15 cellular contexts compared by ENCODE assay signal in the genomic region with DNA sequence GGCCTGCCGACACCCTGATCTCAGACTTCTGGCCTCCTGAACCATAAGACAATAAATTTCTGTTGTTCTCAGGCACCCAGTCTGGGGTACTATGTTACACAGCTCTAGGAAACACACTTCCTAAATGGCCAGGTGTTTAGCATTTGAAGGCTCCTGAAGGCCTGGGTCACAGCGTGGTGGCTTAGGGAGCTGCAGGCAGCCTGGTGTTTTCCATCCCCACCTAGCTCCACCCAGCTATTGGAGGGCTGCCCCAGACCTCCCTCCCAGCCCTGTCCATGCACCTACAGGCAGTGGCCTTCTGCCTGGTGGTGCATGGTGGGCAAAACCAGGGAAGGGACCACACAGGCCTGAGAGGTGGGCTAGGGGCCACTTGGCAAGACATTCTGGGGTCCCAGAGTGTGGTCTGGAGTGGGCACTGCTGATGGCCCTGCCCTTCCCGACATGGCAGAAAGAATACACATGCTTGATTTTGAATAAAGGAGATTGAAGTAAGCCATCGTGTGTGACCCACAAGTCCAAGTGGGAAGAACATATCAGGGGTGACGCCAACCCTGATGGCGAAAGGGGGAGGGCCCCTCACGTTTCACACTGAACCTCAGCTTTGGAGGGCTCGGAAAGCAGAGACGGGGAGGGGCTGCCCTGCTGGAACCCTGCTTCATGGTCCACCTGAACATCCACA. TPM values are rescaled to one million over a fixed set of nuclear protein-coding genes. Genes with fewer than 3 reads are reported as not detected.
A peak's percentile ranks its signal among the peaks of the same experiment; 100 is the strongest.
DNase-seq lines count a peak whose midpoint lies in the region; ATAC-seq and TF ChIP-seq lines count a peak whose summit lies in the region.
"Had no signal": no experiment of that assay in that cellular context is flagged by ENCODE, and none has a peak within 500 bp of the region (broad histone marks: within the 10 kb centered on the region; RNA-seq: fewer than 3 reads in every experiment).

No MANE protein-coding gene starts in this region.

- H3K9me3 Mint-ChIP-seq in endodermal cell: no peaks in the 10 kb centered on the region

- TF ChIP-seq CTCF in endodermal cell (conservative IDR thresholded peaks at IDR 0.05) (peak; percentile 16), tibial artery (IDR thresholded peaks at IDR 0.05) (no peak), GM13976 (IDR thresholded peaks at IDR 0.05; ENCODE audit: borderline replicate concordance, control extremely low read depth, extremely low read depth, insufficient read depth, missing control alignments) (no peak)

- H3K27ac Mint-ChIP-seq in endodermal cell: peak overlapping the region; percentile 75

- H3K9ac ChIP-seq in endodermal cell (ENCODE audit: extremely low read depth, low read length, poor library complexity, severe bottlenecking): no peak overlapping the region

- H3K36me3 ChIP-seq in endodermal cell (ENCODE audit: control insufficient read depth, insufficient read depth, low read length) (no peaks in the 10 kb centered on the region), tibial artery (no peaks in the 10 kb centered on the region)

- in situ Hi-C loops in GM13976 (cut with MboI; ENCODE audit: low sequenced_read_pairs, unreplicated experiment): no loop called here

- H3K4me1 ChIP-seq in endodermal cell (ENCODE audit: control insufficient read depth, insufficient read depth, low read length): peaks cover 5% of the 10 kb centered on the region
- H3K4me1 ChIP-seq in tibial artery: peaks cover 8 to 64% (median 56%) of the 10 kb centered on the region in 4 donors

- WGBS in endodermal cell (ENCODE audit: insufficient coverage in 1 of 2, insufficient read length in 1 of 2), 2 experiments: 87 to 97% methylated on average over 8 to 9 of the region's 9 CpGs

- intact Hi-C loops in left ventricle myocardium superior (cut with micrococcal nuclease): no loop called here
- intact Hi-C loops in Right ventricle myocardium inferior (cut with DNase I): no loop called here
- intact Hi-C loops in tibial artery (cut with DNase I; ENCODE audit: low total_unique reads): loop anchor here (5.0 kb wide), 1 partner anchor 40 kb away; the partner anchor contains the start of gene CARD19

- H3K36me3 Mint-ChIP-seq in endodermal cell (ENCODE audit: low read depth): no peaks in the 10 kb centered on the region

- DNase-seq in left ventricle myocardium superior (peak; percentile 25), Right ventricle myocardium inferior (ENCODE audit: missing footprints) (no peak), NCI-H69 (lab: John Stamatoyannopoulos, UW) (peak; percentile 22), endodermal cell (peak; percentile 80), tibial artery (no peak), GM13976 (ENCODE audit: low spot score) (no peak), 8988T (no peak), AG08395 (ENCODE audit: low spot score) (no peak)
- DNase-seq: caudate nucleus, foreskin melanocyte, mesendoderm, SHP77 treated with DMSO at 0.1 percent for 48 hours, substantia nigra had no signal

- H3K9me3 ChIP-seq in endodermal cell (ENCODE audit: control insufficient read depth, low read length): no peaks in the 10 kb centered on the region
- H3K9me3 ChIP-seq in tibial artery: no peaks in the 10 kb centered on the region

- no peak overlapping the region for H3K27ac ChIP-seq in endodermal cell (ENCODE audit: low read depth, low read length)
- peak overlapping the region; percentile 64 to 69 for H3K27ac ChIP-seq in tibial artery

- H3K27me3 ChIP-seq in endodermal cell (ENCODE audit: control insufficient read depth, insufficient read depth, low read length, poor library complexity, severe bottlenecking) (no peaks in the 10 kb centered on the region), tibial artery (no peaks in the 10 kb centered on the region)

- H3K4me3 ChIP-seq in endodermal cell (ENCODE audit: low read length): no peak overlapping the region
- H3K4me3 ChIP-seq in tibial artery: no peak overlapping the region
- H3K4me3 ChIP-seq: skin epidermis had no signal

- H3K4me3 Mint-ChIP-seq in endodermal cell: no peak overlapping the region

- ATAC-seq in left ventricle myocardium superior (no peak), Right ventricle myocardium inferior (no peak)

- peaks cover 3% of the 10 kb centered on the region for H3K27me3 Mint-ChIP-seq in endodermal cell (ENCODE audit: insufficient read depth)

- H3K4me1 Mint-ChIP-seq in endodermal cell: peaks cover 24% of the 10 kb centered on the region

RNA-seq across cellular contexts. Expression of gene SUSD3, which starts 1.3 kb away (rescaled TPM):
- total RNA-seq in left ventricle myocardium superior: 0.87 TPM
- 1.7 TPM for total RNA-seq in Right ventricle myocardium inferior
- 1 to 10 TPM; 5.1 to 5.9 TPM for total RNA-seq in endodermal cell
- 3.1 TPM for polyA plus RNA-seq in endodermal cell (2013, experiment 1 of 2)
- 2.7 TPM for polyA plus RNA-seq in endodermal cell (2013, experiment 2 of 2)
- total RNA-seq: G401 had no signal

RNA-seq across cellular contexts. Expression of gene CARD19, which starts 38.9 kb away (rescaled TPM):
- total RNA-seq in left ventricle myocardium superior (22.4 TPM), Right ventricle myocardium inferior (27.1 TPM), endodermal cell (10 to 100 TPM; 16.4 to 21.9 TPM)
- polyA plus RNA-seq in endodermal cell (2013, experiment 1 of 2): 32.1 TPM
- 29.8 TPM for polyA plus RNA-seq in endodermal cell (2013, experiment 2 of 2)

Comparison
In these comparisons a context has a peak if more than half of its experiments do, and no peak if none do; other contexts are left out.
1. DNase-seq: peak in left ventricle myocardium superior (single experiment), NCI-H69 (single experiment) and endodermal cell (single experiment); none in Right ventricle myocardium inferior (single experiment), tibial artery (0 of 2), GM13976 (single experiment), 8988T (single experiment) and AG08395 (single experiment).